Comparison of ENCODE assay signal across 1 cellular context in genomic region chr4:126973201-126973600, GRCh38.
TF ChIP-seq lines count a peak whose summit lies in the region.

No MANE protein-coding gene starts in this region.

TF ChIP-seq in GM23338, 12 proteins besides CTCF, POLR2A, EP300 and RAD21 (continued from another document):
- no peak for TF ChIP-seq ZNF462 (CRISPR knock-in tag; IDR thresholded peaks at IDR 0.05)
- TF ChIP-seq STAT1 (IDR thresholded peaks at IDR 0.05; ENCODE audit: unreplicated experiment): no peak
- no peak for TF ChIP-seq NANOG (IDR thresholded peaks at IDR 0.05; ENCODE audit: borderline replicate concordance)
- TF ChIP-seq REST (IDR thresholded peaks at IDR 0.05; ENCODE audit: unreplicated experiment): no peak
- TF ChIP-seq POLR2AphosphoS5 (IDR thresholded peaks at IDR 0.05; ENCODE audit: low read depth): no peak
- TF ChIP-seq ZNF114 (CRISPR knock-in tag; IDR thresholded peaks at IDR 0.05): no peak
